Comparison of ENCODE assay signal across 7 cellular contexts in the genomic region with DNA sequence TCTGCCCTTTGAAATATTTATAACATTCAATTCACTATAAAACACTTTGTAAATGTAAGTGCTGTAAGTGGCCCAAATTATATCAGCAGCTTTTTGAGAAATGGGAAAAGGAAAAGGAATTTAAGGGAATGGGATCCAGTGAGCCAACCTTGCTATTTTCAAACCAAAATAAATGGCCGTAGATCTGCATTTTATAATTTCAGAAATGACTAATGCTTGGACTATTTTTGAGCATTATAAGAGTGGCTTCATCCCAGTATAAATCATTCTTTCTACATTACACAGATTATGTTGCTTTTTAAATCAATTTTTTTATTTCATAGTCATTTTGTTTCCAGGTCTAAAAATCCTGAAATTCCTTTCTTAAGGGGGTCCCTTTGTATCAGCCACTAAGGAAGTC.
"Had no signal": no experiment of that assay in that cellular context is flagged by ENCODE, and none has a peak within 500 bp of the region (broad histone marks: within the 10 kb centered on the region; RNA-seq: fewer than 3 reads in every experiment).

No MANE protein-coding gene starts in this region.

- H3K36me3 ChIP-seq: gastrocnemius medialis, transverse colon had no signal

- DNase-seq: effector CD4-positive, alpha-beta T cell; gastrocnemius medialis; hippocampal formation; small intestine; transverse colon had no signal

- H3K9me3 ChIP-seq: gastrocnemius medialis, transverse colon had no signal

- H3K36me3 Mint-ChIP-seq: activated naive CD8-positive, alpha-beta T cell had no signal

- ATAC-seq: gastrocnemius medialis had no signal

- H3K4me3 Mint-ChIP-seq: activated naive CD8-positive, alpha-beta T cell; mesothelial cell of epicardium had no signal

- H3K27me3 Mint-ChIP-seq: activated naive CD8-positive, alpha-beta T cell had no signal

- H3K4me1 ChIP-seq: transverse colon had no signal

- H3K27me3 ChIP-seq: gastrocnemius medialis, transverse colon had no signal

- H3K27ac Mint-ChIP-seq: activated naive CD8-positive, alpha-beta T cell had no signal

- H3K4me3 ChIP-seq: gastrocnemius medialis, transverse colon had no signal

- H3K9me3 Mint-ChIP-seq: mesothelial cell of epicardium had no signal

- H3K27ac ChIP-seq: gastrocnemius medialis, transverse colon had no signal
